In genomic region chr18:11119550-11119949, GRCh38 we compare ENCODE assay signal across 22 cellular contexts. TPM values are rescaled to one million over a fixed set of nuclear protein-coding genes. Genes with fewer than 3 reads are reported as not detected.
DNase-seq lines count a peak whose midpoint lies in the region; ATAC-seq and TF ChIP-seq lines count a peak whose summit lies in the region.
"Had no signal": no experiment of that assay in that cellular context is flagged by ENCODE, and none has a peak within 500 bp of the region (broad histone marks: within the 10 kb centered on the region; RNA-seq: fewer than 3 reads in every experiment).

No MANE protein-coding gene starts in this region.

- no peak for TF ChIP-seq POLR2A in esophagus muscularis mucosa (IDR thresholded peaks at IDR 0.05; ENCODE audit: low read depth)

- peaks cover 2% of the 10 kb centered on the region for H3K79me1 ChIP-seq in mesenchymal stem cell (replicated peaks; ENCODE audit: low read length, poor library complexity, severe bottlenecking)

- 48% methylated on average over 4 of the region's 4 CpGs for WGBS in esophagus muscularis mucosa
- 86% methylated on average over 2 of the region's 4 CpGs for WGBS in mesenchymal stem cell

- H3K4me3 Mint-ChIP-seq in stimulated activated naive CD8-positive, alpha-beta T cell treated with anti-CD3 and anti-CD28 coated beads, Interleukin-15, amount 100 ng/mL, for 72 hours = no peak overlapping the region
- H3K4me3 Mint-ChIP-seq: activated CD4-positive, alpha-beta T cell treated with anti-CD3 and anti-CD28 coated beads, Interleukin-2, amount 10 ng/mL, durations not matched to agents 24 days and 14 days; T-cell had no signal

- no peak overlapping the region for H2AFZ ChIP-seq in mesenchymal stem cell (ENCODE audit: low read depth, low read length)

- no peaks in the 10 kb centered on the region for H3K9me3 Mint-ChIP-seq in stimulated activated naive CD8-positive, alpha-beta T cell treated with anti-CD3 and anti-CD28 coated beads, Interleukin-15, amount 100 ng/mL, for 72 hours
- H3K9me3 Mint-ChIP-seq: activated CD4-positive, alpha-beta T cell treated with anti-CD3 and anti-CD28 coated beads, Interleukin-2, amount 10 ng/mL, durations not matched to agents 24 days and 14 days; T-cell had no signal

- no peak overlapping the region for H3K9ac ChIP-seq in mesenchymal stem cell (ENCODE audit: low read length)

- H3K23ac ChIP-seq in mesenchymal stem cell (ENCODE audit: low read length in 2 of 2) = no peak overlapping the region

- no peak for TF ChIP-seq CTCF in esophagus muscularis mucosa (IDR thresholded peaks at IDR 0.05)

- no peak overlapping the region for H2AK5ac ChIP-seq in mesenchymal stem cell (ENCODE audit: low read length, severe bottlenecking)

- H2BK120ac ChIP-seq in mesenchymal stem cell (ENCODE audit: low read depth, low read length) = no peak overlapping the region

- H3K27me3 Mint-ChIP-seq in stimulated activated naive CD8-positive, alpha-beta T cell treated with anti-CD3 and anti-CD28 coated beads, Interleukin-15, amount 100 ng/mL, for 72 hours = no peaks in the 10 kb centered on the region
- H3K27me3 Mint-ChIP-seq: activated CD4-positive, alpha-beta T cell treated with anti-CD3 and anti-CD28 coated beads, Interleukin-2, amount 10 ng/mL, durations not matched to agents 24 days and 14 days; T-cell had no signal

- H3K4me1 ChIP-seq in esophagus muscularis mucosa (no peaks in the 10 kb centered on the region), mesenchymal stem cell (ENCODE audit: control insufficient read depth, insufficient read depth, low read depth, low read length) (peaks cover 4% of the 10 kb centered on the region)
- H3K4me1 ChIP-seq: adrenal gland, gastrocnemius medialis had no signal

- H2BK15ac ChIP-seq in mesenchymal stem cell (ENCODE audit: low read depth, poor library complexity, severe bottlenecking) = no peak overlapping the region

- H3K18ac ChIP-seq in mesenchymal stem cell (ENCODE audit: low read depth in 1 of 2, low read length in 2 of 2) = no peak overlapping the region

- H3K4me3 ChIP-seq in esophagus muscularis mucosa (no peak overlapping the region), mesenchymal stem cell (ENCODE audit: insufficient read depth in 1 of 2, low read depth in 1 of 2, low read length in 2 of 2) (no peak overlapping the region)
- H3K4me3 ChIP-seq: adrenal gland, cardiac muscle cell, gastrocnemius medialis had no signal

- no peak overlapping the region for H3K4me2 ChIP-seq in mesenchymal stem cell (ENCODE audit: low read length, poor library complexity, severe bottlenecking)

- H4K8ac ChIP-seq in mesenchymal stem cell (ENCODE audit: low read length) = no peak overlapping the region

- H2BK12ac ChIP-seq in mesenchymal stem cell (ENCODE audit: low read length in 2 of 2) = no peak overlapping the region

- no peaks in the 10 kb centered on the region for H3K36me3 ChIP-seq in esophagus muscularis mucosa
- no peaks in the 10 kb centered on the region for H3K36me3 ChIP-seq in mesenchymal stem cell (ENCODE audit: control insufficient read depth in 1 of 2, insufficient read depth in 2 of 2, low read depth in 1 of 2, low read length in 2 of 2)
- H3K36me3 ChIP-seq: adrenal gland, cardiac muscle cell, gastrocnemius medialis had no signal

- no peak for TF ChIP-seq EP300 in esophagus muscularis mucosa (IDR thresholded peaks at IDR 0.05)

- no peak for ATAC-seq in stimulated activated naive CD8-positive, alpha-beta T cell treated with anti-CD3 and anti-CD28 coated beads, Interleukin-15, amount 100 ng/mL, for 72 hours
- no peak for ATAC-seq in GM18861 (IDR thresholded peaks at IDR 0.05; ENCODE audit: unreplicated experiment)
- ATAC-seq: gastrocnemius medialis, left cardiac atrium, T-cell had no signal

- H3K27me3 ChIP-seq in esophagus muscularis mucosa = no peaks in the 10 kb centered on the region
- peaks cover 0 to 3% of the 10 kb centered on the region in 2 experiments for H3K27me3 ChIP-seq in mesenchymal stem cell (ENCODE audit: control insufficient read depth in 1 of 2, insufficient read depth in 1 of 2, low read length in 2 of 2)
- H3K27me3 ChIP-seq: adrenal gland, gastrocnemius medialis had no signal

- H3K9me3 ChIP-seq in esophagus muscularis mucosa (no peaks in the 10 kb centered on the region), mesenchymal stem cell (ENCODE audit: control insufficient read depth, low read length) (no peaks in the 10 kb centered on the region)
- H3K9me3 ChIP-seq: adrenal gland, gastrocnemius medialis had no signal

- DNase-seq in HT-29 (ENCODE audit: low spot score) = peak; percentile 22
- peak; percentile 7 for DNase-seq in esophagus muscularis mucosa (ENCODE audit: extremely low spot score)
- DNase-seq in mesenchymal stem cell = peak; percentile 45
- no peak for DNase-seq in NCI-H1092 (lab: John Stamatoyannopoulos, UW)
- no peak for DNase-seq in activated naive CD4-positive, alpha-beta T cell treated with anti-CD3 and anti-CD28 coated beads, Interleukin-2, amount 50 U/mL, for 16 hours
- no peak for DNase-seq in stimulated activated naive CD8-positive, alpha-beta T cell treated with anti-CD3 and anti-CD28 coated beads, Interleukin-15, amount 100 ng/mL, for 72 hours
- DNase-seq: activated CD4-positive, alpha-beta T cell treated with anti-CD3 and anti-CD28 coated beads, Interleukin-2, amount 10 ng/mL, durations not matched to agents 24 days and 14 days; activated effector memory CD4-positive, alpha-beta T cell treated with Interleukin-2 at 50 U/mL for 16 hours; Calu3; gastrocnemius medialis; KG1; left cardiac atrium; MV-4-11; NCI-H187 treated with DMSO at 0.1 percent for 48 hours; NCI-H345; SHP77; T-cell had no signal

- no peak overlapping the region for H3K4ac ChIP-seq in mesenchymal stem cell (ENCODE audit: low read depth in 1 of 2, low read length in 2 of 2)

- H3K27ac ChIP-seq in esophagus muscularis mucosa (replicated peaks in 1 of 4) (no peak overlapping the region), mesenchymal stem cell (ENCODE audit: low read length, poor library complexity, severe bottlenecking) (peak overlapping the region; percentile 4)
- H3K27ac ChIP-seq: adrenal gland, cardiac muscle cell, epithelial cell of prostate, gastrocnemius medialis had no signal

- intact Hi-C loops in esophagus muscularis mucosa (cut with DNase I) = no loop called here

- H3K27ac Mint-ChIP-seq in stimulated activated naive CD8-positive, alpha-beta T cell treated with anti-CD3 and anti-CD28 coated beads, Interleukin-15, amount 100 ng/mL, for 72 hours = no peak overlapping the region
- H3K27ac Mint-ChIP-seq: activated CD4-positive, alpha-beta T cell treated with anti-CD3 and anti-CD28 coated beads, Interleukin-2, amount 10 ng/mL, durations not matched to agents 24 days and 14 days; progenitor cell of endocrine pancreas; T-cell had no signal

- H4K91ac ChIP-seq in mesenchymal stem cell (ENCODE audit: low read length) = no peak overlapping the region

- no peaks in the 10 kb centered on the region for H3K4me1 Mint-ChIP-seq in stimulated activated naive CD8-positive, alpha-beta T cell treated with anti-CD3 and anti-CD28 coated beads, Interleukin-15, amount 100 ng/mL, for 72 hours
- H3K4me1 Mint-ChIP-seq: activated CD4-positive, alpha-beta T cell treated with anti-CD3 and anti-CD28 coated beads, Interleukin-2, amount 10 ng/mL, durations not matched to agents 24 days and 14 days; T-cell had no signal

- no peak overlapping the region for H2BK5ac ChIP-seq in mesenchymal stem cell (ENCODE audit: low read depth, low read length, poor library complexity, severe bottlenecking)

- no peak overlapping the region for H3K14ac ChIP-seq in mesenchymal stem cell (ENCODE audit: low read length in 2 of 2)

RNA-seq across cellular contexts. Expression of gene PIEZO2, which starts 29.8 kb away (rescaled TPM):
- not detected in 2 replicates for total RNA-seq in HT-29 (2014; rRNA removed; shearing (Covaris generic))
- total RNA-seq in esophagus muscularis mucosa = 1 to 10 TPM; 2.4 to 5.2 (median 3.3) TPM
- 87.2 TPM for polyA plus RNA-seq in mesenchymal stem cell (2013, experiment 1 of 2)
- polyA plus RNA-seq in mesenchymal stem cell (2013, experiment 2 of 2) = 82.9 TPM
- total RNA-seq: activated CD4-positive, alpha-beta T cell treated with anti-CD3 and anti-CD28 coated beads, Interleukin-2, amount 10 ng/mL, durations not matched to agents 24 days and 14 days had no signal

Comparison
In these comparisons a context has a peak if more than half of its experiments do, and no peak if none do; other contexts are left out.
1. DNase-seq: peak in HT-29 (single experiment), esophagus muscularis mucosa (single experiment) and mesenchymal stem cell (single experiment); none in NCI-H1092 (single experiment), activated naive CD4-positive, alpha-beta T cell treated with anti-CD3 and anti-CD28 coated beads, Interleukin-2, amount 50 U/mL, for 16 hours (single experiment) and stimulated activated naive CD8-positive, alpha-beta T cell treated with anti-CD3 and anti-CD28 coated beads, Interleukin-15, amount 100 ng/mL, for 72 hours (0 of 2).